1 cellular context compared by ENCODE assay signal in the genomic region with DNA sequence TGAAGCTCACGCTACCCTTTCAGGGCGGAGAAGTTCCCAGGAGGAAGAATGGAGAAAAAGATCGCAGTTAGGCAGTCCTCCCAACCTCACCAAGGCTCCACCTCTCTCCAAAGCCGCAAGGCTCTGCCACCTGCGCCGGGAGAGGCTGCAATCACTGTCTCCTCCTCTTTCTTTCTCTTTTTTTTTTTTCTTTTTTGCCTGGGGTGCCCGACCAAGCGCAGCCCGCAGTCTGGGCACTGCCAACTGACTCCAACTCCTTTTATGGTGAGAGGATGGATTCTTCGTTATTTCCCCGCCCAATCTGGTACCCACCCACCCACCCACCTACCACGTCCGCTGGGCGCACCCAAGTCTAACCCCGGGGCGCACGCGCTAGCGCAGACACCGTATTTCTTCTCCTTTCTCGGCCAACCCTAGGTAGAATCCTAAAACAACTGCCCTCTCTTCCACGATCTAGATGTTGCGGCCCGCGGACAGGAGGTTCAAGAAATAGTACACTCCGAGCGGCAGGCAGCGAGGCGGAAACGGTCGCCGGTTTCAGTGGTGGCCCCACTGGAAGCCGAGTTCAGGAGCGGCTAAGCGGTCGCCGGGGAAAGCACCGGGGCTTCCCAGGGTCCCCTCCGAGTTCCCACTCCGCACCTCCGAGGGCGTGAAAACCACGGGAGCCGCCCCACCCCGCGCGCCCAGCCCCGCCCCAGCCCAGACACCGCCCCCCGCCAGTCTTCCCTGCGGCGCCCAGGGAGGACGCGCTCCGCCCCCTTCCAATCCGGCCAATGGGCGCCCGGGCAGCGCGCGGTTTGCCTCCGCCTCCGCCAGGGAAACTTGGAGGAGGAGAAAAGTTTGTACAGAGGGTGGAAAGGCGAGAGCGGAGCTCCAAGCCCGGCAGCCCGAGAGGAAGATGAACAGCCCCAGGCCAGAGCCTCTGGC.
TF ChIP-seq lines count a peak whose summit lies in the region.

A gene (plus strand): TSS at position 845 of the 927 bp plus-strand sequence. CDS start 1,079 bp downstream, outside the sequence.

TF ChIP-seq in HEK293, 187 proteins besides CTCF, POLR2A, EP300 and RAD21 (continued from another document):
- TF ChIP-seq, protein P1, sequence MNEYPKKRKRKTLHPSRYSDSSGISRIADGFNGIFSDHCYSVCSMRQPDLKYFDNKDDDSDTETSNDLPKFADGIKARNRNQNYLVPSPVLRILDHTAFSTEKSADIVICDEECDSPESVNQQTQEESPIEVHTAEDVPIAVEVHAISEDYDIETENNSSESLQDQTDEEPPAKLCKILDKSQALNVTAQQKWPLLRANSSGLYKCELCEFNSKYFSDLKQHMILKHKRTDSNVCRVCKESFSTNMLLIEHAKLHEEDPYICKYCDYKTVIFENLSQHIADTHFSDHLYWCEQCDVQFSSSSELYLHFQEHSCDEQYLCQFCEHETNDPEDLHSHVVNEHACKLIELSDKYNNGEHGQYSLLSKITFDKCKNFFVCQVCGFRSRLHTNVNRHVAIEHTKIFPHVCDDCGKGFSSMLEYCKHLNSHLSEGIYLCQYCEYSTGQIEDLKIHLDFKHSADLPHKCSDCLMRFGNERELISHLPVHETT (tag by site-specific recombination; IDR thresholded peaks at IDR 0.05): no peak
- TF ChIP-seq ZNF558 (tag by site-specific recombination; IDR thresholded peaks at IDR 0.05) (no peak), ZNF248 (tag by site-specific recombination; IDR thresholded peaks at IDR 0.05) (no peak), ZBTB8A (tag by site-specific recombination; IDR thresholded peaks at IDR 0.05) (peak; percentile 54), GLIS2 (tag by site-specific recombination; IDR thresholded peaks at IDR 0.05) (peak; percentile 93), ZNF121 (tag by site-specific recombination; IDR thresholded peaks at IDR 0.05) (no peak), GFI1B (tag by site-specific recombination; IDR thresholded peaks at IDR 0.05) (no peak), ZNF670 (tag by site-specific recombination; IDR thresholded peaks at IDR 0.05; ENCODE audit: low read depth) (no peak), ZNF677 (tag by site-specific recombination; IDR thresholded peaks at IDR 0.05) (no peak), ZNF785 (tag by site-specific recombination; IDR thresholded peaks at IDR 0.05) (no peak), ZNF843 (tag by site-specific recombination; IDR thresholded peaks at IDR 0.05) (no peak), ZNF48 (tag by site-specific recombination; IDR thresholded peaks at IDR 0.05) (no peak), ZBTB21 (tag by site-specific recombination; IDR thresholded peaks at IDR 0.05) (no peak), ZNF433 (tag by site-specific recombination; IDR thresholded peaks at IDR 0.05; ENCODE audit: low read depth) (no peak)
- TF ChIP-seq, protein P2, sequence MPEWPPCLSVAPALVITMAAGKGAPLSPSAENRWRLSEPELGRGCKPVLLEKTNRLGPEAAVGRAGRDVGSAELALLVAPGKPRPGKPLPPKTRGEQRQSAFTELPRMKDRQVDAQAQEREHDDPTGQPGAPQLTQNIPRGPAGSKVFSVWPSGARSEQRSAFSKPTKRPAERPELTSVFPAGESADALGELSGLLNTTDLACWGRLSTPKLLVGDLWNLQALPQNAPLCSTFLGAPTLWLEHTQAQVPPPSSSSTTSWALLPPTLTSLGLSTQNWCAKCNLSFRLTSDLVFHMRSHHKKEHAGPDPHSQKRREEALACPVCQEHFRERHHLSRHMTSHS (tag by site-specific recombination; IDR thresholded peaks at IDR 0.05): no peak
- TF ChIP-seq, protein P3, sequence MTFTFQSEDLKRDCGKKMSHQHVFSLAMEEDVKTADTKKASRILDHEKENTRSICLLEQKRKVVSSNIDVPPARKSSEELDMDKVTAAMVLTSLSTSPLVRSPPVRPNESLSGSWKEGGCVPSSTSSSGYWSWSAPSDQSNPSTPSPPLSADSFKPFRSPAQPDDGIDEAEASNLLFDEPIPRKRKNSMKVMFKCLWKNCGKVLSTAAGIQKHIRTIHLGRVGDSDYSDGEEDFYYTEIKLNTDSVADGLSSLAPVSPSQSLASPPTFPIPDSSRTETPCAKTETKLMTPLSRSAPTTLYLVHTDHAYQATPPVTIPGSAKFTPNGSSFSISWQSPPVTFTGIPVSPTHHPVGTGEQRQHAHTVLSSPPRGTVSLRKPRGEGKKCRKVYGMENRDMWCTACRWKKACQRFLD (tag by site-specific recombination; IDR thresholded peaks at IDR 0.05): no peak
